42 cellular contexts compared by ENCODE assay signal in the genomic region with DNA sequence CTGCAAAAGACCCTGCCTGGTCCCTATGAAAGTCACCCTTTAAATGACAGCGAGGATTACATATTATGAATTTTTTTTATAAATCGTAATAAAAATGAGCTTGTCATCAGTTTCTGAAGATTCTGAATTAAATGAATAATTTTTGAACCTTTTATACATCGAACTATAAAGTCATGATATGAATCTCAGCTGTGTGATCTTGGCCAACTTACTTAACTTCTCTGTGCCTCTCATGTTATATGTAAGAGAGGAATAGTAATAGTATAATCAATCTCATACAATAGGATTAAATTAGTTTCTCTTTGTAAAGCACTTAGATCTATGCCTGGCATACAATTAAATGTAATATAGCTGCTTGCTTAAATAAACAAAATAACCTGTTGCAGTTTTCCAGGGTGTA. TPM values are rescaled to one million over a fixed set of nuclear protein-coding genes. Genes with fewer than 3 reads are reported as not detected.
"Had no signal": no experiment of that assay in that cellular context is flagged by ENCODE, and none has a peak within 500 bp of the region (broad histone marks: within the 10 kb centered on the region; RNA-seq: fewer than 3 reads in every experiment).

No MANE protein-coding gene starts in this region.

- ATAC-seq: activated naive CD4-positive, alpha-beta T cell treated with anti-CD3 and anti-CD28 coated beads, Interleukin-2, amount 50 U/mL, for 72 hours; activated naive CD8-positive, alpha-beta T cell treated with anti-CD3 and anti-CD28 coated beads, Interleukin-2, amount 50 U/mL, for 24 hours; activated T-cell treated with anti-CD3 and anti-CD28 coated beads, Interleukin-2, amount 50 U/mL, for 4 hours; activated T-cell treated with anti-CD3 and anti-CD28 coated beads, Interleukin-2, amount 50 U/mL, for 72 hours; activated T-helper 17 cell treated with anti-CD3 and anti-CD28 coated beads, Interleukin-2, amount 50 U/mL, for 72 hours; body of pancreas had no signal

- H3K4me3 ChIP-seq: adrenal gland, ascending aorta, body of pancreas, breast epithelium, cardiac muscle cell had no signal

- FAIRE-seq: astrocyte, bronchial epithelial cell had no signal

- H3K27me3 ChIP-seq: adrenal gland, ascending aorta, body of pancreas, breast epithelium had no signal

- H3K4me1 Mint-ChIP-seq: activated naive CD4-positive, alpha-beta T cell treated with anti-CD3 and anti-CD28 coated beads, Interleukin-2, amount 10 ng/mL, durations not matched to agents 7 days and 5 days; activated naive CD4-positive, alpha-beta T cell treated with anti-CD3 and anti-CD28 coated beads, Interleukin-2, amount 50 U/mL, for 24 hours; activated naive CD8-positive, alpha-beta T cell treated with anti-CD3 and anti-CD28 coated beads for 36 hours; activated naive CD8-positive, alpha-beta T cell treated with anti-CD3 and anti-CD28 coated beads, Interleukin-2, amount 10 ng/mL, durations not matched to agents 7 days and 5 days; activated naive CD8-positive, alpha-beta T cell treated with anti-CD3 and anti-CD28 coated beads, Interleukin-2, amount 50 U/mL, for 24 hours; activated T-helper 17 cell treated with anti-CD3 and anti-CD28 coated beads, Interleukin-2, amount 50 U/mL, for 72 hours; central memory CD8-positive, alpha-beta T cell had no signal

- DNase-seq: activated effector memory CD4-positive, alpha-beta T cell treated with anti-CD3 and anti-CD28 coated beads, Interleukin-2, amount 50 U/mL, for 16 hours; activated effector memory CD4-positive, alpha-beta T cell treated with Interleukin-2 at 50 U/mL for 16 hours; activated gamma-delta T cell; activated gamma-delta T cell treated with Interleukin-2 at 50 U/mL for 16 hours; activated naive CD4-positive, alpha-beta T cell; activated naive CD4-positive, alpha-beta T cell treated with anti-CD3 and anti-CD28 coated beads for 36 hours; activated naive CD4-positive, alpha-beta T cell treated with anti-CD3 and anti-CD28 coated beads, Interleukin-2, amount 10 ng/mL, durations not matched to agents 7 days and 5 days; activated naive CD4-positive, alpha-beta T cell treated with anti-CD3 and anti-CD28 coated beads, Interleukin-2, amount 50 U/mL, for 16 hours; activated naive CD4-positive, alpha-beta T cell treated with Interleukin-2 at 50 U/mL for 16 hours; activated naive CD8-positive, alpha-beta T cell treated with anti-CD3 and anti-CD28 coated beads for 36 hours; activated naive CD8-positive, alpha-beta T cell treated with anti-CD3 and anti-CD28 coated beads, Interleukin-2, amount 10 ng/mL, durations not matched to agents 7 days and 5 days; activated naive CD8-positive, alpha-beta T cell treated with anti-CD3 and anti-CD28 coated beads, Interleukin-2, amount 50 U/mL, for 24 hours; activated T-cell treated with anti-CD3 and anti-CD28 coated beads, Interleukin-2, amount 50 U/mL, for 1 hour; activated T-cell treated with anti-CD3 and anti-CD28 coated beads, Interleukin-2, amount 50 U/mL, for 24 hours; activated T-cell treated with anti-CD3 and anti-CD28 coated beads, Interleukin-2, amount 50 U/mL, for 4 hours; activated T-cell treated with anti-CD3 and anti-CD28 coated beads, Interleukin-2, amount 50 U/mL, for 48 hours; activated T-cell treated with anti-CD3 and anti-CD28 coated beads, Interleukin-2, amount 50 U/mL, for 72 hours; adrenal gland; amniotic stem cell; amygdala; anterior cingulate cortex; aorta; body of pancreas; brain microvascular endothelial cell; caudate nucleus; central memory CD4-positive, alpha-beta T cell; cerebellar nuclear complex had no signal

- H3K27ac ChIP-seq: adrenal gland, ascending aorta, body of pancreas, brain microvascular endothelial cell, breast epithelium, cardiac muscle cell had no signal

- H3K4me1 ChIP-seq: adrenal gland, ascending aorta, body of pancreas, breast epithelium had no signal

- H3K9me3 ChIP-seq: adrenal gland, ascending aorta, body of pancreas, breast epithelium had no signal

- H3K36me3 ChIP-seq: adrenal gland, ascending aorta, brain microvascular endothelial cell, breast epithelium, cardiac muscle cell had no signal

- H3K27ac Mint-ChIP-seq: activated naive CD4-positive, alpha-beta T cell treated with anti-CD3 and anti-CD28 coated beads for 36 hours; activated naive CD4-positive, alpha-beta T cell treated with anti-CD3 and anti-CD28 coated beads, Interleukin-2, amount 10 ng/mL, durations not matched to agents 7 days and 5 days; activated naive CD4-positive, alpha-beta T cell treated with anti-CD3 and anti-CD28 coated beads, Interleukin-2, amount 50 U/mL, for 24 hours; activated naive CD8-positive, alpha-beta T cell; activated naive CD8-positive, alpha-beta T cell treated with anti-CD3 and anti-CD28 coated beads for 36 hours; activated naive CD8-positive, alpha-beta T cell treated with anti-CD3 and anti-CD28 coated beads, Interleukin-2, amount 10 ng/mL, durations not matched to agents 7 days and 5 days; activated naive CD8-positive, alpha-beta T cell treated with anti-CD3 and anti-CD28 coated beads, Interleukin-2, amount 50 U/mL, for 24 hours; activated T-cell treated with anti-CD3 and anti-CD28 coated beads, Interleukin-2, amount 50 U/mL, for 24 hours; activated T-cell treated with anti-CD3 and anti-CD28 coated beads, Interleukin-2, amount 50 U/mL, for 72 hours; activated T-helper 1 cell treated with anti-CD3 and anti-CD28 coated beads, Interleukin-12 subunit alpha, Interleukin-12 subunit beta, Interleukin-2, Interleukin-4 antibody, amounts not matched to agents 30 ng/mL and 10 ng/mL and 1 ng/mL, durations not matched to agents 14 hours and 24 hours and 36 hours; activated T-helper 17 cell treated with anti-CD3 and anti-CD28 coated beads, Interleukin-2, amount 50 U/mL, for 72 hours; activated T-helper 2 cell treated with anti-CD3 and anti-CD28 coated beads, Interferon-gamma antibody, Interleukin-2, Interleukin-4, amounts not matched to agents 10 μg/mL and 5 μg/mL and 100 μg/mL, durations not matched to agents 14 hours and 24 hours and 36 hours; brain had no signal

- H3K9me3 Mint-ChIP-seq: activated naive CD4-positive, alpha-beta T cell treated with anti-CD3 and anti-CD28 coated beads for 36 hours; activated naive CD4-positive, alpha-beta T cell treated with anti-CD3 and anti-CD28 coated beads, Interleukin-2, amount 10 ng/mL, durations not matched to agents 7 days and 5 days; activated naive CD4-positive, alpha-beta T cell treated with anti-CD3 and anti-CD28 coated beads, Interleukin-2, amount 50 U/mL, for 24 hours; activated naive CD4-positive, alpha-beta T cell treated with anti-CD3 and anti-CD28 coated beads, Interleukin-2, amount 50 U/mL, for 72 hours; activated naive CD8-positive, alpha-beta T cell treated with anti-CD3 and anti-CD28 coated beads for 36 hours; activated naive CD8-positive, alpha-beta T cell treated with anti-CD3 and anti-CD28 coated beads, Interleukin-2, amount 10 ng/mL, durations not matched to agents 7 days and 5 days; activated naive CD8-positive, alpha-beta T cell treated with anti-CD3 and anti-CD28 coated beads, Interleukin-2, amount 50 U/mL, for 24 hours; activated T-cell treated with anti-CD3 and anti-CD28 coated beads, Interleukin-2, amount 50 U/mL, for 24 hours; activated T-cell treated with anti-CD3 and anti-CD28 coated beads, Interleukin-2, amount 50 U/mL, for 4 hours; activated T-cell treated with anti-CD3 and anti-CD28 coated beads, Interleukin-2, amount 50 U/mL, for 72 hours; activated T-helper 1 cell treated with anti-CD3 and anti-CD28 coated beads, Interleukin-12 subunit alpha, Interleukin-12 subunit beta, Interleukin-2, Interleukin-4 antibody, amounts not matched to agents 30 ng/mL and 10 ng/mL and 1 ng/mL, durations not matched to agents 14 hours and 24 hours and 36 hours; activated T-helper 17 cell treated with anti-CD3 and anti-CD28 coated beads, Interleukin-2, amount 50 U/mL, for 72 hours; activated T-helper 2 cell treated with anti-CD3 and anti-CD28 coated beads, Interferon-gamma antibody, Interleukin-2, Interleukin-4, amounts not matched to agents 10 μg/mL and 5 μg/mL and 100 μg/mL, durations not matched to agents 14 hours and 24 hours and 36 hours; brain; central memory CD8-positive, alpha-beta T cell had no signal

- H3K4me3 Mint-ChIP-seq: activated naive CD4-positive, alpha-beta T cell treated with anti-CD3 and anti-CD28 coated beads for 36 hours; activated naive CD4-positive, alpha-beta T cell treated with anti-CD3 and anti-CD28 coated beads, Interleukin-2, amount 10 ng/mL, durations not matched to agents 7 days and 5 days; activated naive CD4-positive, alpha-beta T cell treated with anti-CD3 and anti-CD28 coated beads, Interleukin-2, amount 50 U/mL, for 24 hours; activated naive CD8-positive, alpha-beta T cell; activated naive CD8-positive, alpha-beta T cell treated with anti-CD3 and anti-CD28 coated beads for 36 hours; activated naive CD8-positive, alpha-beta T cell treated with anti-CD3 and anti-CD28 coated beads, Interleukin-2, amount 10 ng/mL, durations not matched to agents 7 days and 5 days; activated naive CD8-positive, alpha-beta T cell treated with anti-CD3 and anti-CD28 coated beads, Interleukin-2, amount 50 U/mL, for 24 hours; activated T-cell treated with anti-CD3 and anti-CD28 coated beads, Interleukin-2, amount 50 U/mL, for 24 hours; activated T-cell treated with anti-CD3 and anti-CD28 coated beads, Interleukin-2, amount 50 U/mL, for 4 hours; activated T-cell treated with anti-CD3 and anti-CD28 coated beads, Interleukin-2, amount 50 U/mL, for 72 hours; activated T-helper 1 cell treated with anti-CD3 and anti-CD28 coated beads, Interleukin-12 subunit alpha, Interleukin-12 subunit beta, Interleukin-2, Interleukin-4 antibody, amounts not matched to agents 30 ng/mL and 10 ng/mL and 1 ng/mL, durations not matched to agents 14 hours and 24 hours and 36 hours; activated T-helper 17 cell treated with anti-CD3 and anti-CD28 coated beads, Interleukin-2, amount 50 U/mL, for 72 hours; brain; central memory CD8-positive, alpha-beta T cell had no signal

- H3K36me3 Mint-ChIP-seq: activated naive CD4-positive, alpha-beta T cell treated with anti-CD3 and anti-CD28 coated beads, Interleukin-2, amount 10 ng/mL, durations not matched to agents 7 days and 5 days; activated naive CD4-positive, alpha-beta T cell treated with anti-CD3 and anti-CD28 coated beads, Interleukin-2, amount 50 U/mL, for 24 hours; activated naive CD4-positive, alpha-beta T cell treated with anti-CD3 and anti-CD28 coated beads, Interleukin-2, amount 50 U/mL, for 72 hours; activated naive CD8-positive, alpha-beta T cell; activated naive CD8-positive, alpha-beta T cell treated with anti-CD3 and anti-CD28 coated beads for 36 hours; activated naive CD8-positive, alpha-beta T cell treated with anti-CD3 and anti-CD28 coated beads, Interleukin-2, amount 10 ng/mL, durations not matched to agents 7 days and 5 days; brain had no signal

RNA-seq across cellular contexts. Expression of a gene that starts 5.3 kb away (rescaled TPM):
- total RNA-seq: activated naive CD4-positive, alpha-beta T cell treated with anti-CD3 and anti-CD28 coated beads for 36 hours; activated naive CD4-positive, alpha-beta T cell treated with anti-CD3 and anti-CD28 coated beads, Interleukin-2, amount 50 U/mL, for 72 hours; activated naive CD8-positive, alpha-beta T cell treated with anti-CD3 and anti-CD28 coated beads for 36 hours; activated naive CD8-positive, alpha-beta T cell treated with anti-CD3 and anti-CD28 coated beads, Interleukin-2, amount 10 ng/mL, durations not matched to agents 7 days and 5 days; activated T-cell treated with anti-CD3 and anti-CD28 coated beads, Interleukin-2, amount 50 U/mL, for 4 hours; activated T-cell treated with anti-CD3 and anti-CD28 coated beads, Interleukin-2, amount 50 U/mL, for 72 hours; activated T-helper 1 cell treated with anti-CD3 and anti-CD28 coated beads, Interleukin-12 subunit alpha, Interleukin-12 subunit beta, Interleukin-2, Interleukin-4 antibody, amounts not matched to agents 30 ng/mL and 10 ng/mL and 1 ng/mL, durations not matched to agents 14 hours and 24 hours and 36 hours; activated T-helper 17 cell treated with anti-CD3 and anti-CD28 coated beads, Interleukin-2, amount 50 U/mL, for 72 hours; activated T-helper 2 cell treated with anti-CD3 and anti-CD28 coated beads, Interferon-gamma antibody, Interleukin-2, Interleukin-4, amounts not matched to agents 10 μg/mL and 5 μg/mL and 100 μg/mL, durations not matched to agents 14 hours and 24 hours and 36 hours; ascending aorta; astrocyte; body of pancreas; bronchial epithelial cell; cardiac muscle cell; cardiac septum; chondrocyte had no signal
- polyA plus RNA-seq: aorta had no signal
